In the genomic region with DNA sequence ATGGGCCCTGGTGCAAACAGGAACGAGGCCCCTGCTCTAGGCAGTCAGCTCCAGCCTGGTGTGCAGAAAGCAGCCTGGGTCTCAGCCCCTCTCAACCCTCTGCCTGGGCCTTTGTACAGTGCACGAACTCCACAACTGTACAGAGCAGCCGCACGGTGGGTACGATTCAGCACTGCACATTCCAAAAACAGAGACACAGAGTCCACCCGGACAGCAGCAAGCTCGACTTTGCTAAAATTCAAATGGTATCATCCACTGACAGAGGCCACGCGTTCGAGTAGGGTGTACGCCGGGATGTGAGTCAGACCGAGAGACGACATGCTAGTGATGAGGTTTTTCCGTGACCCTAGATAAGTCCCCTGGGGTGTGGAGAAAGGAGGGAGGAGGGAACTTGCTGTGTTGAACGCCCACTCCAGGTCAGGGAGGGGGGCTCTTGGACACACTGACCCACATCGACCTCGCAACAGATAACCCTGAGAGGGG, we compare ENCODE assay signal across 11 cellular contexts.
DNase-seq lines count a peak whose midpoint lies in the region; ATAC-seq and TF ChIP-seq lines count a peak whose summit lies in the region.
"Had no signal": no experiment of that assay in that cellular context is flagged by ENCODE, and none has a peak within 500 bp of the region (broad histone marks: within the 10 kb centered on the region; RNA-seq: fewer than 3 reads in every experiment).

No MANE protein-coding gene starts in this region.

- no peaks in the 10 kb centered on the region for H3K79me2 ChIP-seq in mammary epithelial cell (ENCODE audit: insufficient read depth, low read length)

- no peak overlapping the region for H3K9ac ChIP-seq in mammary epithelial cell (ENCODE audit: insufficient read depth, low read length)

- peaks cover 16% of the 10 kb centered on the region for H3K4me1 Mint-ChIP-seq in activated B cell treated with CpG ODN at 0.5 μM for 24 hours

- H3K27ac ChIP-seq in stomach (no peak overlapping the region), mammary epithelial cell (ENCODE audit: insufficient read depth, low read depth, low read length) (no peak overlapping the region)

- H3K27ac Mint-ChIP-seq in activated B cell treated with CpG ODN at 0.5 μM for 24 hours, result peak overlapping the region; percentile 18

- H2AFZ ChIP-seq in mammary epithelial cell (ENCODE audit: low read depth, low read length), result no peak overlapping the region

- POLR2A ChIA-PET in activated B cell treated with CpG ODN at 0.5 μM for 24 hours (lab: Charles Lee), result interaction anchor here (1.1 kb wide), 1 partner anchor 17 kb away, joined by 5 read pairs; no protein-coding TSS in a partner anchor

- no peak for TF ChIP-seq EP300 in stomach (IDR thresholded peaks at IDR 0.05)

- CTCF ChIA-PET in activated B cell treated with CpG ODN at 0.5 μM for 24 hours (lab: Charles Lee), result no interaction called here
- CTCF ChIA-PET in mammary epithelial cell (lab: Charles Lee; ENCODE audit: low non-redundant PET), result interaction anchor here (0.6 kb wide), 1 partner anchor 8 kb away, joined by 3 read pairs; no protein-coding TSS in a partner anchor

- TF ChIP-seq POLR2A in stomach (IDR thresholded peaks at IDR 0.05), result no peak

- TF ChIP-seq CTCF in activated B cell treated with CpG ODN at 0.5 μM for 24 hours (IDR thresholded peaks at IDR 0.05) (no peak), stomach (IDR thresholded peaks at IDR 0.05) (no peak), mammary epithelial cell (conservative IDR thresholded peaks at IDR 0.05 in 1 of 2, IDR thresholded peaks at IDR 0.05 in 1 of 2; ENCODE audit: extremely low read depth in 1 of 2, insufficient read depth in 1 of 2, low read depth in 1 of 2, low read length in 2 of 2) (no peak)

- no peak overlapping the region for H3K4me2 ChIP-seq in mammary epithelial cell (ENCODE audit: insufficient read depth, low read depth, low read length)

- intact Hi-C loops in activated B cell treated with CpG ODN at 0.5 μM for 24 hours (cut with micrococcal nuclease), result no loop called here
- intact Hi-C loops in stomach (cut with DNase I; ENCODE audit: low total_unique reads), result no loop called here
- intact Hi-C loops in sciatic nerve (cut with DNase I), result no loop called here
- intact Hi-C loops in mammary epithelial cell (cut with micrococcal nuclease), result no loop called here

- H3K36me3 Mint-ChIP-seq in activated B cell treated with CpG ODN at 0.5 μM for 24 hours (ENCODE audit: low read depth), result peaks cover 22% of the 10 kb centered on the region

- no peak overlapping the region for H3K4me3 ChIP-seq in stomach
- no peak overlapping the region for H3K4me3 ChIP-seq in mammary epithelial cell (replicated peaks in 1 of 3; ENCODE audit: insufficient read depth in 1 of 3, low read depth in 2 of 3, low read length in 3 of 3)
- H3K4me3 ChIP-seq: heart right ventricle had no signal

- H3K36me3 ChIP-seq in stomach (peaks cover 0 to 16% (median 12%) of the 10 kb centered on the region in 4 donors), mammary epithelial cell (ENCODE audit: insufficient read depth, low read length) (no peaks in the 10 kb centered on the region)

- peaks cover 3% of the 10 kb centered on the region for H3K9me3 Mint-ChIP-seq in activated B cell treated with CpG ODN at 0.5 μM for 24 hours

- no TSS peak for BruUV-seq in mammary epithelial cell (replicated peaks; lab: Mats Ljungman, UMichigan)

- H3K4me1 ChIP-seq in stomach (peaks cover 0 to 8% (median 0%) of the 10 kb centered on the region in 4 donors), mammary epithelial cell (ENCODE audit: insufficient read depth, low read length) (peaks cover 8% of the 10 kb centered on the region)

- ATAC-seq in GM19351 (IDR thresholded peaks at IDR 0.05; ENCODE audit: unreplicated experiment) (peak; percentile 87), activated B cell treated with CpG ODN at 0.5 μM for 24 hours (ENCODE audit: low read depth) (peak; percentile 62), sciatic nerve (no peak)

- H3K27me3 Mint-ChIP-seq in activated B cell treated with CpG ODN at 0.5 μM for 24 hours, result no peaks in the 10 kb centered on the region

- H3K4me3 Mint-ChIP-seq in activated B cell treated with CpG ODN at 0.5 μM for 24 hours, result no peak overlapping the region
- H3K4me3 Mint-ChIP-seq: nephron had no signal

- dilution Hi-C loops in mammary epithelial cell (cut with HindIII; ENCODE audit: low sequenced_read_pairs), result no loop called here

- no peak for DNase-seq in activated B cell treated with CpG ODN at 0.5 μM for 24 hours
- peak; percentile 40 for DNase-seq in activated naive CD8-positive, alpha-beta T cell treated with anti-CD3 and anti-CD28 coated beads, Interleukin-2, amount 50 U/mL, for 16 hours (ENCODE audit: low read depth, low spot score)
- DNase-seq in stimulated activated CD4-positive, alpha-beta T cell treated with anti-CD3 and anti-CD28 coated beads, TNF-alpha, amount 100 ng/mL, for 4 hours (ENCODE audit: low read depth in 3 of 3), result peak; percentile 31 to 61 (median 48)
- DNase-seq in stomach, result no peak
- no peak for DNase-seq in medulla oblongata (ENCODE audit: extremely low spot score)
- DNase-seq in sciatic nerve (ENCODE audit: low spot score), result no peak
- DNase-seq in mammary epithelial cell, result no peak
- DNase-seq: GDM1, heart right ventricle had no signal

- H3K9me3 ChIP-seq in stomach (peaks cover 0 to 3% (median 0%) of the 10 kb centered on the region in 4 donors), mammary epithelial cell (replicated peaks; ENCODE audit: insufficient read depth, low read length) (no peaks in the 10 kb centered on the region)

- no peaks in the 10 kb centered on the region for H3K27me3 ChIP-seq in stomach
- no peaks in the 10 kb centered on the region for H3K27me3 ChIP-seq in mammary epithelial cell (ENCODE audit: insufficient read depth, low read length)
- H3K27me3 ChIP-seq: heart right ventricle had no signal

- H4K20me1 ChIP-seq in mammary epithelial cell (ENCODE audit: insufficient read depth, low read length), result no peaks in the 10 kb centered on the region

- in situ Hi-C loops in mammary epithelial cell (cut with MboI; ENCODE audit: low sequenced_read_pairs in 2 of 2), result no loop called here

- WGBS in stomach, 5 donors, result 70 to 90% (median 81%) methylated on average over 18 of the region's 18 CpGs
- 96% methylated on average over 18 of the region's 18 CpGs for WGBS in mammary epithelial cell (ENCODE audit: low coverage, missing lambda C conversion rate)

Comparison
In these comparisons a context has a peak if more than half of its experiments do, and no peak if none do; other contexts are left out.
1. DNase-seq: peak in activated naive CD8-positive, alpha-beta T cell treated with anti-CD3 and anti-CD28 coated beads, Interleukin-2, amount 50 U/mL, for 16 hours (single experiment) and stimulated activated CD4-positive, alpha-beta T cell treated with anti-CD3 and anti-CD28 coated beads, TNF-alpha, amount 100 ng/mL, for 4 hours (3 of 3); none in activated B cell treated with CpG ODN at 0.5 μM for 24 hours (single experiment), stomach (single experiment), medulla oblongata (single experiment), sciatic nerve (single experiment) and mammary epithelial cell (single experiment).